Comparison of ENCODE assay signal across 1 cellular context in the genomic region with DNA sequence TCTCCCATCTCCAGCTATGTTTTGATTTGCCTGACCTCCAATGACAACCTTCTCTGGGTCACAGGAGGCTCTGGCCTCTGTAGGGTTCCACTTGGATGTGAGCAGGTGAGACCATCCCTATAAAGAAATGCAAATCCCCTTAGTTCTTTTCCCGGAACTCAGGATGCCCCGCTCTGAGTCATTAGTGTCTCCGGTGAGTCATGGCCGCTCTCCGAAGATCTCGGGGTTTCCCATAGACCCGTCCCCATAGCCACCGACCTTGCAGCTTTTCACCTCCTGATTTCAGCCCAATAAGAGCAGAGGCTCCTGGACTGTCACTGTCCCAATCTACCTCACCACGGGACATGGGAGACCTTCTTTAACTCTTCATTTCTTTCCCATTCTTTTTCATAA.
TF ChIP-seq lines count a peak whose summit lies in the region.

No MANE protein-coding gene starts in this region.

TF ChIP-seq in WTC11, 78 proteins besides CTCF, POLR2A, EP300 and RAD21 (continued from another document):
- TF ChIP-seq, protein P1, sequence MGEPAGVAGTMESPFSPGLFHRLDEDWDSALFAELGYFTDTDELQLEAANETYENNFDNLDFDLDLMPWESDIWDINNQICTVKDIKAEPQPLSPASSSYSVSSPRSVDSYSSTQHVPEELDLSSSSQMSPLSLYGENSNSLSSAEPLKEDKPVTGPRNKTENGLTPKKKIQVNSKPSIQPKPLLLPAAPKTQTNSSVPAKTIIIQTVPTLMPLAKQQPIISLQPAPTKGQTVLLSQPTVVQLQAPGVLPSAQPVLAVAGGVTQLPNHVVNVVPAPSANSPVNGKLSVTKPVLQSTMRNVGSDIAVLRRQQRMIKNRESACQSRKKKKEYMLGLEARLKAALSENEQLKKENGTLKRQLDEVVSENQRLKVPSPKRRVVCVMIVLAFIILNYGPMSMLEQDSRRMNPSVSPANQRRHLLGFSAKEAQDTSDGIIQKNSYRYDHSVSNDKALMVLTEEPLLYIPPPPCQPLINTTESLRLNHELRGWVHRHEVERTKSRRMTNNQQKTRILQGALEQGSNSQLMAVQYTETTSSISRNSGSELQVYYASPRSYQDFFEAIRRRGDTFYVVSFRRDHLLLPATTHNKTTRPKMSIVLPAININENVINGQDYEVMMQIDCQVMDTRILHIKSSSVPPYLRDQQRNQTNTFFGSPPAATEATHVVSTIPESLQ (CRISPR knock-in tag; IDR thresholded peaks at IDR 0.05) = no peak
- TF ChIP-seq IRF2 (CRISPR knock-in tag; IDR thresholded peaks at IDR 0.05; ENCODE audit: borderline replicate concordance, low read depth) = no peak
TF ChIP-seq in WTC11: peak in this region for 0.
